In genomic region chr1:56297948-56298347, GRCh38 we compare ENCODE assay signal across 2 cellular contexts.
TF ChIP-seq lines count a peak whose summit lies in the region.

No MANE protein-coding gene starts in this region.

TF ChIP-seq in SK-N-SH, 30 proteins besides CTCF, POLR2A, EP300 and RAD21:
- no peak for TF ChIP-seq REST (IDR thresholded peaks at IDR 0.05; ENCODE audit: low read depth, low read length)
- TF ChIP-seq MEF2A (IDR thresholded peaks at IDR 0.05; ENCODE audit: borderline replicate concordance, low read depth): no peak
- no peak for TF ChIP-seq MAX (IDR thresholded peaks at IDR 0.05; ENCODE audit: low read depth)
TF ChIP-seq in SK-N-SH: peak in this region for 0.

TF ChIP-seq in HepG2, 621 proteins besides CTCF, POLR2A, EP300 and RAD21 (continued from another document and continues in another):
- TF ChIP-seq PRDM15 (CRISPR knock-in tag; IDR thresholded peaks at IDR 0.05): no peak
- no peak for TF ChIP-seq ZNF660 (CRISPR knock-in tag; IDR thresholded peaks at IDR 0.05; ENCODE audit: borderline replicate concordance, low read depth)
- no peak for TF ChIP-seq ZNF253 (CRISPR knock-in tag; IDR thresholded peaks at IDR 0.05; ENCODE audit: borderline replicate concordance)
- no peak for TF ChIP-seq AKAP8 (CRISPR knock-in tag; IDR thresholded peaks at IDR 0.05)
- TF ChIP-seq FOXA1 (IDR thresholded peaks at IDR 0.05): no peak
- peak; percentile 78 for TF ChIP-seq FOXA1 (CRISPR knock-in tag; IDR thresholded peaks at IDR 0.05)
- no peak for TF ChIP-seq SNAPC2 (CRISPR knock-in tag; IDR thresholded peaks at IDR 0.05)
- peak; percentile 43; the same call in 1 of the 2 replicates for TF ChIP-seq AHDC1 (CRISPR knock-in tag; IDR thresholded peaks at IDR 0.05; ENCODE audit: borderline replicate concordance)
- TF ChIP-seq FOXJ3 (CRISPR knock-in tag; IDR thresholded peaks at IDR 0.05; ENCODE audit: borderline replicate concordance): peak; percentile 35; the same call in 1 of the 2 replicates
- TF ChIP-seq ZNF607 (CRISPR knock-in tag; IDR thresholded peaks at IDR 0.05; ENCODE audit: borderline replicate concordance): no peak
- 0 out of 2 replicates have a peak, but pooled peaks have one; percentile 14 for TF ChIP-seq POGZ (CRISPR knock-in tag; IDR thresholded peaks at IDR 0.05)
- no peak for TF ChIP-seq SP140L (CRISPR knock-in tag; IDR thresholded peaks at IDR 0.05; ENCODE audit: borderline replicate concordance)
- TF ChIP-seq TFAP4 (IDR thresholded peaks at IDR 0.05; ENCODE audit: borderline replicate concordance, low read depth): peak; percentile 32; the same call in 1 of the 2 replicates
- TF ChIP-seq HNF4A (CRISPR knock-in tag; IDR thresholded peaks at IDR 0.05): peak; percentile 85
- TF ChIP-seq ZNF383 (CRISPR knock-in tag; IDR thresholded peaks at IDR 0.05; ENCODE audit: borderline replicate concordance): no peak
- TF ChIP-seq FOXK1 (CRISPR knock-in tag; IDR thresholded peaks at IDR 0.05; ENCODE audit: borderline replicate concordance, low read depth): no peak
- 0 out of 2 replicates have a peak, but pooled peaks have one; percentile 72 for TF ChIP-seq ZNF766 (CRISPR knock-in tag; IDR thresholded peaks at IDR 0.05; ENCODE audit: borderline replicate concordance)
- peak; percentile 77 for TF ChIP-seq FOXA3 (CRISPR knock-in tag; IDR thresholded peaks at IDR 0.05)
- peak; percentile 9; the same call in 1 of the 2 replicates for TF ChIP-seq SOX5 (CRISPR knock-in tag; IDR thresholded peaks at IDR 0.05; ENCODE audit: borderline replicate concordance)
- 0 out of 2 replicates have a peak, but pooled peaks have one; percentile 27 for TF ChIP-seq MEIS2 (CRISPR knock-in tag; IDR thresholded peaks at IDR 0.05)
- TF ChIP-seq TOE1 (CRISPR knock-in tag; IDR thresholded peaks at IDR 0.05): no peak
- peak; percentile 79 for TF ChIP-seq TEAD3 (CRISPR knock-in tag; optimal IDR thresholded peaks at IDR 0.05; ENCODE audit: borderline replicate concordance)
- TF ChIP-seq NKX3-1 (CRISPR knock-in tag; IDR thresholded peaks at IDR 0.05): 0 out of 2 replicates have a peak, but pooled peaks have one; percentile 50
- TF ChIP-seq ARID5B (CRISPR knock-in tag; IDR thresholded peaks at IDR 0.05): peak; percentile 54; the same call in 1 of the 2 replicates
- TF ChIP-seq ELF3 (CRISPR knock-in tag; IDR thresholded peaks at IDR 0.05): no peak
- no peak for TF ChIP-seq ZNF784 (CRISPR knock-in tag; IDR thresholded peaks at IDR 0.05; ENCODE audit: borderline replicate concordance)
- TF ChIP-seq FOXO1 (CRISPR knock-in tag; IDR thresholded peaks at IDR 0.05): no peak
- no peak for TF ChIP-seq MNT (IDR thresholded peaks at IDR 0.05)
- 0 out of 2 replicates have a peak, but pooled peaks have one; percentile 22 for TF ChIP-seq RCOR2 (CRISPR knock-in tag; IDR thresholded peaks at IDR 0.05)
- TF ChIP-seq ZNF800 (CRISPR knock-in tag; IDR thresholded peaks at IDR 0.05): no peak
- no peak for TF ChIP-seq ZNF235 (CRISPR knock-in tag; IDR thresholded peaks at IDR 0.05; ENCODE audit: borderline replicate concordance)
- TF ChIP-seq NPAS2 (CRISPR knock-in tag; IDR thresholded peaks at IDR 0.05; ENCODE audit: borderline replicate concordance): no peak
- no peak for TF ChIP-seq ZNF556 (CRISPR knock-in tag; IDR thresholded peaks at IDR 0.05; ENCODE audit: borderline replicate concordance)
- no peak for TF ChIP-seq SOX13 (IDR thresholded peaks at IDR 0.05)
- TF ChIP-seq SOX13 (CRISPR knock-in tag; conservative IDR thresholded peaks at IDR 0.05 in 1 of 2, IDR thresholded peaks at IDR 0.05 in 1 of 2): peak in 1 of 2 experiments; percentile 53; a peak in 1 of 4 replicates
- no peak for TF ChIP-seq SOX6 (IDR thresholded peaks at IDR 0.05)
- peak; percentile 51; the same call in 1 of the 2 replicates for TF ChIP-seq SOX6 (CRISPR knock-in tag; IDR thresholded peaks at IDR 0.05)
- TF ChIP-seq CAMTA2 (CRISPR knock-in tag; IDR thresholded peaks at IDR 0.05; ENCODE audit: borderline replicate concordance): no peak
- peak; percentile 37; the same call in 1 of the 2 replicates for TF ChIP-seq CREM (IDR thresholded peaks at IDR 0.05)
- no peak for TF ChIP-seq CREM (CRISPR knock-in tag; IDR thresholded peaks at IDR 0.05)
- no peak for TF ChIP-seq ZNF841 (CRISPR knock-in tag; IDR thresholded peaks at IDR 0.05; ENCODE audit: borderline replicate concordance)
- TF ChIP-seq HDAC2 (CRISPR knock-in tag; IDR thresholded peaks at IDR 0.05): peak; percentile 22; the same call in 1 of the 2 replicates
- no peak for TF ChIP-seq ZNF781 (CRISPR knock-in tag; IDR thresholded peaks at IDR 0.05; ENCODE audit: borderline replicate concordance, not compliant biosample characterization)
- no peak for TF ChIP-seq ZNF296 (CRISPR knock-in tag; conservative IDR thresholded peaks at IDR 0.05)
- no peak for TF ChIP-seq SKI (IDR thresholded peaks at IDR 0.05; ENCODE audit: partially characterized antibody)
- TF ChIP-seq NR1H2 (CRISPR knock-in tag; IDR thresholded peaks at IDR 0.05; ENCODE audit: borderline replicate concordance, low read depth): no peak
- peak; percentile 89 for TF ChIP-seq GFI1 (CRISPR knock-in tag; IDR thresholded peaks at IDR 0.05; ENCODE audit: borderline replicate concordance)
- TF ChIP-seq KAT7 (CRISPR knock-in tag; IDR thresholded peaks at IDR 0.05; ENCODE audit: borderline replicate concordance): no peak
